In the genomic region with DNA sequence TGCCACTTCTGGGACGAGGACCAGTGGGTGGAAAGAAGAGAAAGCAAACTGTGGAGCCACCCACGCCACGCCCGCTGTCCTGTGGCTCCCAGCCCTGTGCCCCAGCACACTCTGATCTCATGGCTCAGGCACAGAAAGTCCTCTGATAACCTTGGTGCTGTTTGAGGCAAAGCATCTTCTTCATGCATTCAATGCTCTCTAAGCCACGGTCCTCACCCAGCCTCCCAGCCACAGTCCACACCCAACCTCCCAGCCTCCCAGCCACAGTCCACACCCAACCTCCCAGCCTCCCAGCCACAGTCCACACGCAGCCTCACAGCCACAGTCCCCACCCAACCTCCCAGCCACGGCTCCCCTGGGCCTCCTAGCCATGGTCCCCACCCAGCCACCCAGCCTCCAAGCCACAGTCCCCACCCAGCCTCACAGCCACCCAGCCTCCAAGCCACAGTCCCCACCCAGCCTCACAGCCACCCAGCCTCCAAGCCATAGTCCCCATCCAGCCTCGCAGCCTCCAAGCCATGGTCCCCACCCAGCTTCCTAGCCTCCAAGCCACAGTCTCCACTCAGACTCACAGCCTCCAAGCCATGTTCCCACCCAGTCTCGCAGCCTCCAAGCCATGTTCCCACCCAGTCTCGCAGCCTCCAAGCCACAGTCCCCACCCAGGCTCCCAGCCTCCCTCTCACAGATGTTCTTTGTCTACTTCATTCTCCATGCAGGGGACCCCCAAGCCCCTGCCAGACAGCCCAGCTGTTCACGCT, we compare ENCODE assay signal across 21 cellular contexts.
"Had no signal": no experiment of that assay in that cellular context is flagged by ENCODE, and none has a peak within 500 bp of the region (broad histone marks: within the 10 kb centered on the region; RNA-seq: fewer than 3 reads in every experiment).

No MANE protein-coding gene starts in this region.

- H3K36me3 Mint-ChIP-seq: activated naive CD4-positive, alpha-beta T cell treated with anti-CD3 and anti-CD28 coated beads, Interleukin-2, amount 50 U/mL, for 72 hours; naive thymus-derived CD8-positive, alpha-beta T cell had no signal

- H3K4me1 Mint-ChIP-seq: activated T-helper 17 cell treated with anti-CD3 and anti-CD28 coated beads, Interleukin-2, amount 50 U/mL, for 72 hours; central memory CD8-positive, alpha-beta T cell; naive thymus-derived CD8-positive, alpha-beta T cell had no signal

- H3K27ac Mint-ChIP-seq: activated naive CD4-positive, alpha-beta T cell treated with anti-CD3 and anti-CD28 coated beads, Interleukin-2, amount 50 U/mL, for 72 hours; activated T-helper 17 cell treated with anti-CD3 and anti-CD28 coated beads, Interleukin-2, amount 50 U/mL, for 72 hours; effector memory CD8-positive, alpha-beta T cell had no signal

- DNase-seq: activated CD4-positive, alpha-beta T cell treated with anti-CD3 and anti-CD28 coated beads for 48 hours; activated CD4-positive, alpha-beta T cell treated with anti-CD3 and anti-CD28 coated beads, Interleukin-2, amount 50 U/mL, for 48 hours; activated CD8-positive, alpha-beta memory T cell treated with anti-CD3 and anti-CD28 coated beads, Interleukin-2, amount 50 U/mL, for 4 hours; activated naive CD4-positive, alpha-beta T cell; activated T-cell treated with anti-CD3 and anti-CD28 coated beads, Interleukin-2, amount 50 U/mL, for 1 hour; effector memory CD8-positive, alpha-beta T cell; erythroblast; gastrocnemius medialis; hippocampal formation; kidney; midbrain; naive thymus-derived CD8-positive, alpha-beta T cell; right cardiac atrium; stimulated activated CD4-positive, alpha-beta T cell treated with anti-CD3 and anti-CD28 coated beads, Interleukin-4, amount 100 ng/mL, for 1 hour; T-helper 9 cell; uterus had no signal

- ATAC-seq: activated CD4-positive, CD25-positive, alpha-beta regulatory T cell treated with anti-CD3 and anti-CD28 coated beads, Interleukin-2, amount 50 U/mL, for 24 hours; activated naive CD4-positive, alpha-beta T cell treated with anti-CD3 and anti-CD28 coated beads, Interleukin-2, amount 50 U/mL, for 72 hours; activated T-helper 17 cell treated with anti-CD3 and anti-CD28 coated beads, Interleukin-2, amount 50 U/mL, for 72 hours; effector memory CD8-positive, alpha-beta T cell; gastrocnemius medialis; naive thymus-derived CD8-positive, alpha-beta T cell; right cardiac atrium had no signal

- H3K4me3 Mint-ChIP-seq: activated T-helper 17 cell treated with anti-CD3 and anti-CD28 coated beads, Interleukin-2, amount 50 U/mL, for 72 hours; central memory CD8-positive, alpha-beta T cell; effector memory CD8-positive, alpha-beta T cell; naive thymus-derived CD8-positive, alpha-beta T cell; neural crest cell had no signal

- H3K9me3 Mint-ChIP-seq: activated naive CD4-positive, alpha-beta T cell treated with anti-CD3 and anti-CD28 coated beads, Interleukin-2, amount 50 U/mL, for 72 hours; activated T-helper 17 cell treated with anti-CD3 and anti-CD28 coated beads, Interleukin-2, amount 50 U/mL, for 72 hours; central memory CD8-positive, alpha-beta T cell; effector memory CD8-positive, alpha-beta T cell; neural crest cell had no signal
